ENCODE assay signal across 8 cellular contexts in the genomic region with DNA sequence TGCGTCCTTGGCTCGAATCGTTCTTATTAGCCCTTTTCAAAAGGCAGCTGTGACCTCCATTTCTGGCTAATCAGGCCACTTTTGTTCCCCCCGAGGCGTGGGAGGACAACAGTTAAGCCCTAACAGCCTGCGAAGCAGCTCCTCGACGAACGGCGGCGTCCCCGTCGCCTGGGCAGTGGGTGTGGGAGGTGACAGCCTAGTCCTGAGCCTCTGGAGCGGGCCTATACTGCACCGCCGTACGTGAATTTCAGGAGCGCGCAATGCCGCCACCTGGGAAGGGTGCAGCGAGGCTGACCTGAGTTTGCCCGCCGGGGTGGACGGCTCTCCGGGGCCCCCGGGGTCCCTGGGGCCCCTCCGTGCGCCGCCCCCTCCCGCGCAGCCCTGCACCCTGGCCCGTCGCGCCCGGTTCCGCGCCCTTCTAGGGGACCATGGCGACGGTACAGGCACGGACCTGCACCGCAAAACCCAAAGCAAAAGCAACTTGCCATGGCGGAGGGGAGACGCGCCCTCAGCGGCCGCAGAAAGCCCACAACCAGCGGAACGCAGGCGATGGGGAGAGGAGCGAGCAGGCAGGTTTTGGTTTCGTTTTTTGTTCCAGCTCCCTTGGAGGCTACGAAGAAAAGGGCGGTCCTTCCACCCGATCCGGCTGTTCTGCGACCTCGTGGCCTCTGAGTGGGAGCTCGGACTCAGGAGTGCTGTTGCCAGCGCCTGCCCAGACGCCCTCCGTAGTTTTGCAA. TPM values are rescaled to one million over a fixed set of nuclear protein-coding genes. Genes with fewer than 3 reads are reported as not detected.
DNase-seq lines count a peak whose midpoint lies in the region; ATAC-seq, FAIRE-seq and TF ChIP-seq lines count a peak whose summit lies in the region.

A gene (minus strand): TSS at position 624 of the 737 bp plus-strand sequence. CDS start 136 bp downstream, at position 488.

- H4K8ac ChIP-seq in neuronal stem cell (ENCODE audit: low read depth, low read length): peak within 1 kb of the TSS; percentile 70

- no peaks in the 10 kb centered on the region for H3K79me1 ChIP-seq in neuronal stem cell (ENCODE audit: low read depth, low read length)

- no peak within 1 kb of the TSS for H2BK15ac ChIP-seq in neuronal stem cell (ENCODE audit: low read length)

- no peaks in the 10 kb centered on the region for H4K20me1 ChIP-seq in GM23248 (ENCODE audit: insufficient read depth)

- peak within 1 kb of the TSS; percentile 76 for H3K23ac ChIP-seq in neuronal stem cell (ENCODE audit: low read depth, low read length, poor library complexity)

- DNase-seq in EL (peak; percentile 95), GM23248 (peak; percentile 97), Kasumi-1 (lab: John Stamatoyannopoulos, UW) (peak; percentile 96 to 98), RWPE2 (ENCODE audit: low spot score) (peak; percentile 75), frontal cortex (ENCODE audit: low spot score in 2 of 2) (peak; percentile 68 to 80), neuronal stem cell (ENCODE audit: low spot score) (peak; percentile 62)
- DNase-seq in activated naive CD4-positive, alpha-beta T cell (lab: John Stamatoyannopoulos, UW): peak; percentile 23 to 71 (median 60)

- H4K91ac ChIP-seq in neuronal stem cell (ENCODE audit: low read depth, low read length, poor library complexity): peak within 1 kb of the TSS; percentile 11

- peak; percentile 15 for TF ChIP-seq CTCF in RWPE2 (IDR thresholded peaks at IDR 0.05; ENCODE audit: poor library complexity, severe bottlenecking)

- in situ Hi-C loops in GM23248 (cut with MboI): loop anchor here (10.0 kb wide), 1 partner anchor 153 kb away; no protein-coding TSS in a partner anchor

- H3K27me3 ChIP-seq in GM23248 (replicated peaks; ENCODE audit: insufficient read depth) (no peaks in the 10 kb centered on the region), RWPE2 (ENCODE audit: insufficient read depth, poor library complexity, severe bottlenecking) (no peaks in the 10 kb centered on the region), neuronal stem cell (ENCODE audit: control insufficient read depth in 3 of 3, insufficient read depth in 3 of 3, low read depth in 1 of 3, low read length in 3 of 3) (no peaks in the 10 kb centered on the region), subcutaneous abdominal adipose tissue (ENCODE audit: control insufficient read depth in 5 of 5, insufficient read depth in 4 of 5, low read length in 5 of 5) (no peaks in the 10 kb centered on the region)

- peak within 1 kb of the TSS; percentile 99 for H3K18ac ChIP-seq in neuronal stem cell (ENCODE audit: low read length)

- no peaks in the 10 kb centered on the region for H3K36me3 ChIP-seq in GM23248 (ENCODE audit: low read depth)
- no peaks in the 10 kb centered on the region for H3K36me3 ChIP-seq in RWPE2 (ENCODE audit: low read depth)
- H3K36me3 ChIP-seq in neuronal stem cell (replicated peaks in 1 of 2; ENCODE audit: control insufficient read depth in 2 of 2, insufficient read depth in 2 of 2, low read length in 2 of 2): no peaks in the 10 kb centered on the region
- H3K36me3 ChIP-seq in subcutaneous abdominal adipose tissue (ENCODE audit: control insufficient read depth in 5 of 5, insufficient read depth in 5 of 5, low read length in 5 of 5): no peaks in the 10 kb centered on the region

- no peak within 1 kb of the TSS for H2BK12ac ChIP-seq in neuronal stem cell (ENCODE audit: low read length)

- H3K9ac ChIP-seq in GM23248 (peak within 1 kb of the TSS; percentile 93), neuronal stem cell (ENCODE audit: low read depth, low read length, poor library complexity) (peak within 1 kb of the TSS; percentile 98), subcutaneous abdominal adipose tissue (ENCODE audit: low read length in 5 of 5) (peak within 1 kb of the TSS; percentile 66 to 97 (median 93))

- H3K9me3 ChIP-seq in GM23248 (ENCODE audit: low read depth): no peaks in the 10 kb centered on the region
- no peaks in the 10 kb centered on the region for H3K9me3 ChIP-seq in RWPE2 (ENCODE audit: severe bottlenecking)
- H3K9me3 ChIP-seq in neuronal stem cell (replicated peaks in 1 of 2; ENCODE audit: control insufficient read depth in 2 of 2, insufficient read depth in 1 of 2, low read depth in 1 of 2, low read length in 2 of 2): no peaks in the 10 kb centered on the region
- no peaks in the 10 kb centered on the region for H3K9me3 ChIP-seq in subcutaneous abdominal adipose tissue (ENCODE audit: control insufficient read depth in 5 of 5, low read length in 5 of 5)

- H2BK5ac ChIP-seq in neuronal stem cell (ENCODE audit: low read length): no peak within 1 kb of the TSS

- ATAC-seq in RWPE2 (ENCODE audit: low read depth): peak; percentile 83

- H2BK120ac ChIP-seq in neuronal stem cell (ENCODE audit: low read depth, low read length): peak within 1 kb of the TSS; percentile 37

- no peaks in the 10 kb centered on the region for H3K9me2 ChIP-seq in GM23248 (ENCODE audit: insufficient read depth)

- peaks cover 31% of the 10 kb centered on the region for H3K79me2 ChIP-seq in GM23248 (ENCODE audit: insufficient read depth)

- H3K4me1 ChIP-seq in GM23248 (ENCODE audit: insufficient read depth) (peaks cover 21% of the 10 kb centered on the region), RWPE2 (ENCODE audit: insufficient read depth, poor library complexity, severe bottlenecking) (peaks cover 16% of the 10 kb centered on the region), neuronal stem cell (ENCODE audit: control insufficient read depth in 2 of 2, insufficient read depth in 1 of 2, low read depth in 1 of 2, low read length in 2 of 2) (peaks cover 0 to 2% of the 10 kb centered on the region in 2 donors), subcutaneous abdominal adipose tissue (ENCODE audit: control insufficient read depth in 5 of 5, insufficient read depth in 5 of 5, low read length in 5 of 5) (peaks cover 2 to 16% (median 10%) of the 10 kb centered on the region in 5 donors)

- peak within 1 kb of the TSS; percentile 86 for H2AFZ ChIP-seq in GM23248
- peak within 1 kb of the TSS; percentile 94 for H2AFZ ChIP-seq in neuronal stem cell (ENCODE audit: low read length)

- H3K4me2 ChIP-seq in GM23248 (ENCODE audit: unreplicated experiment): peak within 1 kb of the TSS; percentile 82
- peak within 1 kb of the TSS; percentile 60 for H3K4me2 ChIP-seq in neuronal stem cell (ENCODE audit: insufficient read depth, low read length, poor library complexity, severe bottlenecking)

- H3K4me3 ChIP-seq in GM23248 (peak within 1 kb of the TSS; percentile 85), RWPE2 (ENCODE audit: severe bottlenecking) (peak within 1 kb of the TSS; percentile 65), neuronal stem cell (ENCODE audit: low read length in 2 of 2) (peak within 1 kb of the TSS; percentile 63 to 76), subcutaneous abdominal adipose tissue (ENCODE audit: low read depth in 1 of 5, low read length in 5 of 5) (peak within 1 kb of the TSS; percentile 73 to 96 (median 95))

- H2AK5ac ChIP-seq in neuronal stem cell (ENCODE audit: low read depth, low read length): no peak within 1 kb of the TSS

- 0 out of 2 replicates have a peak, but pooled peaks cover 4% of the 10 kb centered on the region for H3F3A ChIP-seq in GM23248 (ENCODE audit: insufficient read depth)

- WGBS in GM23248 (ENCODE audit: low coverage in 1 of 2, low lambda C conversion rate in 2 of 2, missing lambda C conversion rate in 2 of 2), 2 experiments: 0 to 1% methylated on average over 54 to 55 of the region's 61 CpGs
- no CpG with 5 or more reads among the region's 61 CpGs for WGBS in neuronal stem cell (ENCODE audit: extremely low coverage in 2 of 2, insufficient read length in 2 of 2, insufficient replicate concordance in 1 of 2), 2 donors

- no peak within 1 kb of the TSS for H3K4ac ChIP-seq in neuronal stem cell (ENCODE audit: low read length)

- peak within 1 kb of the TSS; percentile 60 for H3K14ac ChIP-seq in neuronal stem cell (ENCODE audit: low read length)

- no peak for FAIRE-seq in frontal cortex (lab: Jason Lieb, UNC)

- H3K27ac ChIP-seq in GM23248: peak within 1 kb of the TSS; percentile 93
- peak within 1 kb of the TSS; percentile 72 for H3K27ac ChIP-seq in RWPE2 (ENCODE audit: poor library complexity, severe bottlenecking)
- peak within 1 kb of the TSS; percentile 49 for H3K27ac ChIP-seq in neuronal stem cell (replicated peaks; ENCODE audit: low read length)
- peak within 1 kb of the TSS; percentile 98 for H3K27ac ChIP-seq in subcutaneous abdominal adipose tissue (ENCODE audit: low read depth, low read length)

RNA-seq across cellular contexts. Expression of the gene that starts here (rescaled TPM):
- total RNA-seq in GM23248 (2014; rRNA removed; shearing (Covaris generic)): 6.8 and 7.3 TPM in 2 replicates
- polyA plus RNA-seq in GM23248 (2016; fragmentation: Nextera tagmentation; extraction: Ambion mirVana): 2.4 and 3.1 TPM in 2 replicates
- 2.0 TPM for total RNA-seq in frontal cortex
- polyA plus RNA-seq in neuronal stem cell (2013, experiment 1 of 2): 3.2 TPM
- 3.2 TPM for polyA plus RNA-seq in neuronal stem cell (2013, experiment 2 of 2)

Comparison
In these comparisons a context has a peak if more than half of its experiments do, and no peak if none do; other contexts are left out.
1. Peak in every context shown above with its lines: DNase-seq, ATAC-seq, H3K4me3 ChIP-seq and H3K27ac ChIP-seq.